Comparison of ENCODE assay signal across 10 cellular contexts in genomic region chr9:133113928-133114351, GRCh38. TPM values are rescaled to one million over a fixed set of nuclear protein-coding genes. Genes with fewer than 3 reads are reported as not detected.
DNase-seq lines count a peak whose midpoint lies in the region; ATAC-seq and TF ChIP-seq lines count a peak whose summit lies in the region.
"Had no signal": no experiment of that assay in that cellular context is flagged by ENCODE, and none has a peak within 500 bp of the region (broad histone marks: within the 10 kb centered on the region; RNA-seq: fewer than 3 reads in every experiment).

No MANE protein-coding gene starts in this region.

- H3K9me3 ChIP-seq in adrenal gland (replicated peaks in 1 of 3) (no peaks in the 10 kb centered on the region), mesenchymal stem cell (ENCODE audit: control insufficient read depth, low read length) (no peaks in the 10 kb centered on the region)

- H3K23ac ChIP-seq in mesenchymal stem cell (ENCODE audit: low read length in 2 of 2), result no peak overlapping the region

- peak overlapping the region; percentile 57 to 74 for H3K4me3 Mint-ChIP-seq in activated T-cell treated with anti-CD3 and anti-CD28 coated beads, Interleukin-2, amount 50 U/mL, for 72 hours
- H3K4me3 Mint-ChIP-seq in activated T-cell treated with anti-CD3 and anti-CD28 coated beads, Interleukin-2, amount 50 U/mL, for 4 hours, result no peak overlapping the region
- H3K4me3 Mint-ChIP-seq in type B pancreatic cell, result no peak overlapping the region

- H3K4ac ChIP-seq in mesenchymal stem cell (ENCODE audit: low read depth in 1 of 2, low read length in 2 of 2), result peak overlapping the region; percentile 59 to 77

- no peaks in the 10 kb centered on the region for H3K9me3 Mint-ChIP-seq in activated T-cell treated with anti-CD3 and anti-CD28 coated beads, Interleukin-2, amount 50 U/mL, for 72 hours
- H3K9me3 Mint-ChIP-seq in activated T-cell treated with anti-CD3 and anti-CD28 coated beads, Interleukin-2, amount 50 U/mL, for 4 hours, result no peaks in the 10 kb centered on the region
- H3K9me3 Mint-ChIP-seq in type B pancreatic cell, result no peaks in the 10 kb centered on the region

- peaks cover 62 to 72% of the 10 kb centered on the region in 2 donors for H3K4me1 ChIP-seq in adrenal gland (replicated peaks in 1 of 2)
- H3K4me1 ChIP-seq in mesenchymal stem cell (ENCODE audit: control insufficient read depth, insufficient read depth, low read depth, low read length), result peaks cover 76% of the 10 kb centered on the region

- TF ChIP-seq CTCF in adrenal gland (IDR thresholded peaks at IDR 0.05), result no peak
- TF ChIP-seq CTCF in type B pancreatic cell (conservative IDR thresholded peaks at IDR 0.05), result no peak

- H3K79me1 ChIP-seq in mesenchymal stem cell (replicated peaks; ENCODE audit: low read length, poor library complexity, severe bottlenecking), result peaks cover 35% of the 10 kb centered on the region

- peak overlapping the region in 1 of 2 experiments; percentile 45 for H3K14ac ChIP-seq in mesenchymal stem cell (ENCODE audit: low read length in 2 of 2)

- no peak for DNase-seq in activated T-cell treated with anti-CD3 and anti-CD28 coated beads, Interleukin-2, amount 50 U/mL, for 72 hours
- no peak for DNase-seq in activated T-cell treated with anti-CD3 and anti-CD28 coated beads, Interleukin-2, amount 50 U/mL, for 4 hours
- DNase-seq in adrenal gland (peak in 6 of 7 donors; percentile 62 to 82 (median 70)), mesenchymal stem cell (no peak), type B pancreatic cell (ENCODE audit: extremely low spot score, unreplicated experiment) (no peak), superior temporal gyrus (ENCODE audit: extremely low spot score) (no peak)
- DNase-seq: DMS79 treated with DMSO at 0.1 percent for 48 hours had no signal

- H3K27me3 Mint-ChIP-seq in activated T-cell treated with anti-CD3 and anti-CD28 coated beads, Interleukin-2, amount 50 U/mL, for 72 hours (ENCODE audit: low read depth), result no peaks in the 10 kb centered on the region
- no peaks in the 10 kb centered on the region for H3K27me3 Mint-ChIP-seq in activated T-cell treated with anti-CD3 and anti-CD28 coated beads, Interleukin-2, amount 50 U/mL, for 4 hours (ENCODE audit: low read depth)
- H3K27me3 Mint-ChIP-seq in type B pancreatic cell, result no peaks in the 10 kb centered on the region

- H4K91ac ChIP-seq in mesenchymal stem cell (ENCODE audit: low read length), result peak overlapping the region; percentile 29

- H3K27ac ChIP-seq in adrenal gland (peak overlapping the region; percentile 71 to 96 (median 85)), mesenchymal stem cell (ENCODE audit: low read length, poor library complexity, severe bottlenecking) (peak overlapping the region; percentile 85)

- peak overlapping the region; percentile 27 for H4K8ac ChIP-seq in mesenchymal stem cell (ENCODE audit: low read length)

- H3K36me3 ChIP-seq in adrenal gland (replicated peaks in 1 of 2) (peaks cover 0 to 30% of the 10 kb centered on the region in 2 donors), mesenchymal stem cell (ENCODE audit: control insufficient read depth in 1 of 2, insufficient read depth in 2 of 2, low read depth in 1 of 2, low read length in 2 of 2) (peaks cover 27 to 54% of the 10 kb centered on the region in 2 experiments)

- H2BK120ac ChIP-seq in mesenchymal stem cell (ENCODE audit: low read depth, low read length), result peak overlapping the region; percentile 0

- WGBS in adrenal gland, 4 donors, result 32 to 41% (median 37%) methylated on average over 11 to 12 of the region's 12 CpGs; no CpG with 5 or more reads in 1 of the 4 donors
- 66% methylated on average over 12 of the region's 12 CpGs for WGBS in mesenchymal stem cell

- H2BK15ac ChIP-seq in mesenchymal stem cell (ENCODE audit: low read depth, poor library complexity, severe bottlenecking), result no peak overlapping the region

- intact Hi-C loops in adrenal gland (cut with DNase I), result no loop called here

- no peak for ATAC-seq in activated T-cell treated with anti-CD3 and anti-CD28 coated beads, Interleukin-2, amount 50 U/mL, for 72 hours (replicated peaks in 1 of 2)
- no peak for ATAC-seq in activated T-cell treated with anti-CD3 and anti-CD28 coated beads, Interleukin-2, amount 50 U/mL, for 4 hours
- ATAC-seq in HG02938 (IDR thresholded peaks at IDR 0.05; ENCODE audit: unreplicated experiment) (no peak), HG03432 (IDR thresholded peaks at IDR 0.05; ENCODE audit: unreplicated experiment) (no peak)

- peak overlapping the region in 1 of 2 experiments; percentile 23 for H2BK12ac ChIP-seq in mesenchymal stem cell (ENCODE audit: low read length in 2 of 2)

- peak overlapping the region; percentile 97 for H2AK5ac ChIP-seq in mesenchymal stem cell (ENCODE audit: low read length, severe bottlenecking)

- peak overlapping the region; percentile 69 for H3K27ac Mint-ChIP-seq in activated T-cell treated with anti-CD3 and anti-CD28 coated beads, Interleukin-2, amount 50 U/mL, for 72 hours
- H3K27ac Mint-ChIP-seq in type B pancreatic cell, result peak overlapping the region; percentile 81

- H3K4me3 ChIP-seq in adrenal gland, result peak overlapping the region in 1 of 4 donors; percentile 9
- peak overlapping the region in 1 of 2 experiments; percentile 19 for H3K4me3 ChIP-seq in mesenchymal stem cell (ENCODE audit: insufficient read depth in 1 of 2, low read depth in 1 of 2, low read length in 2 of 2)

- peak overlapping the region; percentile 58 to 65 for H3K18ac ChIP-seq in mesenchymal stem cell (ENCODE audit: low read depth in 1 of 2, low read length in 2 of 2)

- no peak for TF ChIP-seq POLR2A in adrenal gland (IDR thresholded peaks at IDR 0.05)

- H3K4me1 Mint-ChIP-seq in activated T-cell treated with anti-CD3 and anti-CD28 coated beads, Interleukin-2, amount 50 U/mL, for 72 hours (ENCODE audit: low read depth), result peaks cover 58% of the 10 kb centered on the region
- H3K4me1 Mint-ChIP-seq in activated T-cell treated with anti-CD3 and anti-CD28 coated beads, Interleukin-2, amount 50 U/mL, for 4 hours (ENCODE audit: low read depth), result peaks cover 65% of the 10 kb centered on the region
- H3K4me1 Mint-ChIP-seq in type B pancreatic cell (ENCODE audit: unreplicated experiment), result peaks cover 23% of the 10 kb centered on the region

- peak overlapping the region; percentile 86 for H3K9ac ChIP-seq in mesenchymal stem cell (ENCODE audit: low read length)

- H2BK5ac ChIP-seq in mesenchymal stem cell (ENCODE audit: low read depth, low read length, poor library complexity, severe bottlenecking), result no peak overlapping the region

- peak overlapping the region; percentile 26 for H3K4me2 ChIP-seq in mesenchymal stem cell (ENCODE audit: low read length, poor library complexity, severe bottlenecking)

- peaks cover 3 to 5% of the 10 kb centered on the region in 2 donors for H3K36me3 Mint-ChIP-seq in activated T-cell treated with anti-CD3 and anti-CD28 coated beads, Interleukin-2, amount 50 U/mL, for 72 hours (ENCODE audit: insufficient read depth in 2 of 2)
- peaks cover 10% of the 10 kb centered on the region for H3K36me3 Mint-ChIP-seq in activated T-cell treated with anti-CD3 and anti-CD28 coated beads, Interleukin-2, amount 50 U/mL, for 4 hours (ENCODE audit: insufficient read depth)
- no peaks in the 10 kb centered on the region for H3K36me3 Mint-ChIP-seq in type B pancreatic cell

- H2AFZ ChIP-seq in mesenchymal stem cell (ENCODE audit: low read depth, low read length), result no peak overlapping the region

- H3K27me3 ChIP-seq in adrenal gland (no peaks in the 10 kb centered on the region), mesenchymal stem cell (ENCODE audit: control insufficient read depth in 1 of 2, insufficient read depth in 1 of 2, low read length in 2 of 2) (no peaks in the 10 kb centered on the region)

RNA-seq across cellular contexts. Expression of gene RALGDS, which starts 7.1 kb away (rescaled TPM):
- 10 to 100 TPM; 50.7 to 78.2 TPM for total RNA-seq in activated T-cell treated with anti-CD3 and anti-CD28 coated beads, Interleukin-2, amount 50 U/mL, for 72 hours
- total RNA-seq in activated T-cell treated with anti-CD3 and anti-CD28 coated beads, Interleukin-2, amount 50 U/mL, for 4 hours, result 10 to 100 TPM; 43.2 to 46.7 (median 45.2) TPM
- total RNA-seq in adrenal gland (100 to 1,000 TPM in 1 of 8 donors, 10 to 100 TPM in 7; 38.9 to 104 (median 67.5) TPM), type B pancreatic cell (ENCODE audit: low replicate concordance) (64.8 and 86.3 TPM in 2 replicates)
- 100 to 1,000 TPM in 1 of 3 donors, 10 to 100 TPM in 2; 21.3 to 170 (median 97.8) TPM for polyA plus RNA-seq in adrenal gland
- 30.8 TPM for polyA plus RNA-seq in mesenchymal stem cell (2013, experiment 1 of 2)
- 27.5 TPM for polyA plus RNA-seq in mesenchymal stem cell (2013, experiment 2 of 2)

RNA-seq across cellular contexts. Expression of gene GBGT1, which starts 49.8 kb away (rescaled TPM):
- 1 to 10 TPM in 1 of 2 donors, under 1 TPM in 1; 0.86 to 2.0 TPM for total RNA-seq in activated T-cell treated with anti-CD3 and anti-CD28 coated beads, Interleukin-2, amount 50 U/mL, for 72 hours
- 1 to 10 TPM; 3.0 to 3.3 (median 3.2) TPM for total RNA-seq in activated T-cell treated with anti-CD3 and anti-CD28 coated beads, Interleukin-2, amount 50 U/mL, for 4 hours
- total RNA-seq in adrenal gland, result 10 to 100 TPM; 14.9 to 67.5 (median 39.7) TPM
- polyA plus RNA-seq in adrenal gland, result 10 to 100 TPM in 2 of 3 donors, 1 to 10 TPM in 1; 6.7 to 29.0 (median 18.9) TPM
- polyA plus RNA-seq in mesenchymal stem cell (2013, experiment 1 of 2), result 15.3 TPM
- polyA plus RNA-seq in mesenchymal stem cell (2013, experiment 2 of 2), result 14.4 TPM
- 21.0 and 54.9 TPM in 2 replicates for total RNA-seq in type B pancreatic cell (ENCODE audit: low replicate concordance)
- polyA plus RNA-seq: neural cell had no signal

RNA-seq across cellular contexts. Expression of gene CEL, which starts 52.2 kb away (rescaled TPM):
- total RNA-seq in activated T-cell treated with anti-CD3 and anti-CD28 coated beads, Interleukin-2, amount 50 U/mL, for 72 hours, result 1 to 10 TPM; 1.6 to 3.6 TPM
- total RNA-seq in activated T-cell treated with anti-CD3 and anti-CD28 coated beads, Interleukin-2, amount 50 U/mL, for 4 hours, result 1 to 10 TPM; 3.1 to 4.7 (median 3.9) TPM
- total RNA-seq in adrenal gland (1 to 10 TPM in 5 of 8 donors, under 1 TPM in 2, not detected in 1; 0.28 to 6.1 (median 1.6) TPM), type B pancreatic cell (ENCODE audit: low replicate concordance) (4.5 and 4.9 TPM in 2 replicates)
- 1 to 10 TPM in 2 of 3 donors, under 1 TPM in 1; 0.27 to 2.7 (median 2.4) TPM for polyA plus RNA-seq in adrenal gland
- polyA plus RNA-seq in mesenchymal stem cell (2013, experiment 1 of 2), result 0.57 TPM
- 0.55 TPM for polyA plus RNA-seq in mesenchymal stem cell (2013, experiment 2 of 2)

Comparison
In these comparisons a context has a peak if more than half of its experiments do, and no peak if none do; other contexts are left out.
1. H3K4me3 Mint-ChIP-seq: peak in activated T-cell treated with anti-CD3 and anti-CD28 coated beads, Interleukin-2, amount 50 U/mL, for 72 hours (2 of 2); none in activated T-cell treated with anti-CD3 and anti-CD28 coated beads, Interleukin-2, amount 50 U/mL, for 4 hours (single experiment) and type B pancreatic cell (single experiment).
2. DNase-seq: peak in adrenal gland (6 of 7); none in activated T-cell treated with anti-CD3 and anti-CD28 coated beads, Interleukin-2, amount 50 U/mL, for 72 hours (0 of 2), activated T-cell treated with anti-CD3 and anti-CD28 coated beads, Interleukin-2, amount 50 U/mL, for 4 hours (single experiment), mesenchymal stem cell (single experiment), type B pancreatic cell (single experiment) and superior temporal gyrus (single experiment).